In genomic region chr14:90398841-90399540, GRCh38 we compare ENCODE assay signal across 8 cellular contexts. TPM values are rescaled to one million over a fixed set of nuclear protein-coding genes. Genes with fewer than 3 reads are reported as not detected.
DNase-seq lines count a peak whose midpoint lies in the region; ATAC-seq and TF ChIP-seq lines count a peak whose summit lies in the region.

No MANE protein-coding gene starts in this region.

- DNase-seq in A673 (ENCODE audit: low spot score), result no peak
- DNase-seq in mammary epithelial cell, result no peak
- DNase-seq in activated gamma-delta T cell (lab: John Stamatoyannopoulos, UW), result no peak
- DNase-seq in effector CD8-positive, alpha-beta T cell (lab: John Stamatoyannopoulos, UW), result no peak
- DNase-seq in NCI-H2227 treated with DMSO at 0.1 percent for 48 hours (lab: John Stamatoyannopoulos, UW), result no peak

- peaks cover 12% of the 10 kb centered on the region for H4K20me1 ChIP-seq in mammary epithelial cell (ENCODE audit: insufficient read depth, low read length)

- H3K27ac ChIP-seq in A673 (ENCODE audit: low read depth, low read length, poor library complexity, severe bottlenecking), result peak overlapping the region; percentile 63
- no peak overlapping the region for H3K27ac ChIP-seq in HUES48 (ENCODE audit: low read depth, low read length)
- H3K27ac ChIP-seq in mammary epithelial cell (ENCODE audit: insufficient read depth, low read depth, low read length), result peak overlapping the region; percentile 71
- H3K27ac ChIP-seq in mucosa of rectum (ENCODE audit: low read depth in 2 of 2, low read length in 2 of 2), result peak overlapping the region; percentile 78 to 95

- H3K4me3 ChIP-seq in A673 (ENCODE audit: low read depth, low read length, poor library complexity, severe bottlenecking) (peak overlapping the region; percentile 90), HUES48 (ENCODE audit: low read depth, low read length) (peak overlapping the region; percentile 99), mammary epithelial cell (replicated peaks in 1 of 3; ENCODE audit: insufficient read depth in 1 of 3, low read depth in 2 of 3, low read length in 3 of 3) (peak overlapping the region; percentile 91 to 98 (median 96)), mucosa of rectum (ENCODE audit: low read length in 2 of 2) (peak overlapping the region; percentile 92 to 96)

- no peak overlapping the region for H2AFZ ChIP-seq in mammary epithelial cell (ENCODE audit: low read depth, low read length)

- H3K4me2 ChIP-seq in mammary epithelial cell (ENCODE audit: insufficient read depth, low read depth, low read length), result peak overlapping the region; percentile 89

- BruUV-seq in A673 (replicated peaks; lab: Mats Ljungman, UMichigan) (TSS peak; percentile 54), mammary epithelial cell (replicated peaks; lab: Mats Ljungman, UMichigan) (TSS peak; percentile 14)

- no peak for TF ChIP-seq CTCF in A673 (conservative IDR thresholded peaks at IDR 0.05; ENCODE audit: low read depth, low read length)
- TF ChIP-seq CTCF in mammary epithelial cell (conservative IDR thresholded peaks at IDR 0.05 in 1 of 2, IDR thresholded peaks at IDR 0.05 in 1 of 2; ENCODE audit: extremely low read depth in 1 of 2, insufficient read depth in 1 of 2, low read depth in 1 of 2, low read length in 2 of 2), result no peak

- dilution Hi-C loops in mammary epithelial cell (cut with HindIII; ENCODE audit: low sequenced_read_pairs), result no loop called here

- H3K9me3 ChIP-seq in A673 (ENCODE audit: low read depth, low read length, poor library complexity, severe bottlenecking), result no peaks in the 10 kb centered on the region
- no peaks in the 10 kb centered on the region for H3K9me3 ChIP-seq in HUES48 (ENCODE audit: control insufficient read depth, insufficient read depth, low read length)
- no peaks in the 10 kb centered on the region for H3K9me3 ChIP-seq in mammary epithelial cell (replicated peaks; ENCODE audit: insufficient read depth, low read length)
- H3K9me3 ChIP-seq in mucosa of rectum (ENCODE audit: control insufficient read depth in 2 of 2, low read length in 2 of 2), result no peaks in the 10 kb centered on the region

- 13% methylated on average over 8 of the region's 8 CpGs for WGBS in mammary epithelial cell (ENCODE audit: low coverage, missing lambda C conversion rate)

- CTCF ChIA-PET in A673 (lab: Charles Lee) (interaction anchor here (1.0 to 1.8 kb wide), 4 partner anchors 10 to 360 kb away, joined by 3 to 17 read pairs (median 8); no protein-coding TSS in a partner anchor), mammary epithelial cell (lab: Charles Lee; ENCODE audit: low non-redundant PET) (interaction anchor here (0.5 to 0.7 kb wide), 2 partner anchors 9 to 99 kb away, joined by 3 to 9 read pairs; no protein-coding TSS in a partner anchor)

- H3K79me2 ChIP-seq in mammary epithelial cell (ENCODE audit: insufficient read depth, low read length), result peaks cover 70% of the 10 kb centered on the region

- H3K27me3 ChIP-seq in A673 (replicated peaks; ENCODE audit: insufficient read depth, low read depth, low read length, poor library complexity) (no peaks in the 10 kb centered on the region), HUES48 (ENCODE audit: control insufficient read depth, insufficient read depth, low read length) (no peaks in the 10 kb centered on the region), mammary epithelial cell (ENCODE audit: insufficient read depth, low read length) (no peaks in the 10 kb centered on the region), mucosa of rectum (ENCODE audit: control insufficient read depth in 2 of 2, insufficient read depth in 2 of 2, low read length in 2 of 2) (no peaks in the 10 kb centered on the region)

- H3K9ac ChIP-seq in HUES48 (ENCODE audit: low read depth, low read length) (no peak overlapping the region), mammary epithelial cell (ENCODE audit: insufficient read depth, low read length) (peak overlapping the region; percentile 79), mucosa of rectum (ENCODE audit: low read depth in 1 of 2, low read length in 2 of 2) (peak overlapping the region; percentile 67 to 89)

- H3K36me3 ChIP-seq in A673 (ENCODE audit: insufficient read depth, low read length, poor library complexity, severe bottlenecking), result peaks cover 43% of the 10 kb centered on the region
- peaks cover 42% of the 10 kb centered on the region for H3K36me3 ChIP-seq in HUES48 (ENCODE audit: control insufficient read depth, insufficient read depth, low read length)
- H3K36me3 ChIP-seq in mammary epithelial cell (ENCODE audit: insufficient read depth, low read length), result peaks cover 33% of the 10 kb centered on the region
- H3K36me3 ChIP-seq in mucosa of rectum (ENCODE audit: control insufficient read depth in 2 of 2, insufficient read depth in 2 of 2, low read length in 2 of 2), result peaks cover 41% of the 10 kb centered on the region in 2 donors

- no peak for ATAC-seq in GM21723 (IDR thresholded peaks at IDR 0.05; ENCODE audit: unreplicated experiment)

- POLR2A ChIA-PET in A673 (lab: Charles Lee; ENCODE audit: low non-redundant PET), result no interaction called here

- in situ Hi-C loops in mammary epithelial cell (cut with MboI; ENCODE audit: low sequenced_read_pairs in 2 of 2), result loop anchor here in 1 of 2 donors (5.0 kb wide), 1 partner anchor 298 kb away; no protein-coding TSS in a partner anchor

- H3K4me1 ChIP-seq in A673 (ENCODE audit: insufficient read depth, low read length, poor library complexity, severe bottlenecking) (peaks cover 53% of the 10 kb centered on the region), HUES48 (ENCODE audit: control insufficient read depth, insufficient read depth, low read length) (peaks cover 17% of the 10 kb centered on the region; the same call in 1 of the 2 replicates), mammary epithelial cell (ENCODE audit: insufficient read depth, low read length) (peaks cover 37% of the 10 kb centered on the region), mucosa of rectum (ENCODE audit: control insufficient read depth in 2 of 2, insufficient read depth in 2 of 2, low read length in 2 of 2) (peaks cover 18 to 19% of the 10 kb centered on the region in 2 donors)

- intact Hi-C loops in A673 (cut with micrococcal nuclease; ENCODE audit: unreplicated experiment) (loop anchor here (1.0 to 5.0 kb wide), 4 partner anchors 97 to 360 kb away; no protein-coding TSS in a partner anchor), mammary epithelial cell (cut with micrococcal nuclease) (loop anchor here (1.0 to 10.0 kb wide), 10 partner anchors 98 to 503 kb away; partner anchors contain the start of genes EFCAB11 and TDP1)

RNA-seq across cellular contexts. Expression of gene CALM1, which starts 2.2 kb away (rescaled TPM):
- 961 and 998 TPM in 2 replicates for total RNA-seq in A673 (2021)
- total RNA-seq in mammary epithelial cell, result 100 to 1,000 TPM; 285 to 340 TPM
- polyA plus RNA-seq in mammary epithelial cell, result 607 TPM
- 279 TPM for polyA minus RNA-seq in mammary epithelial cell
